Comparison of ENCODE assay signal across 21 cellular contexts in the genomic region with DNA sequence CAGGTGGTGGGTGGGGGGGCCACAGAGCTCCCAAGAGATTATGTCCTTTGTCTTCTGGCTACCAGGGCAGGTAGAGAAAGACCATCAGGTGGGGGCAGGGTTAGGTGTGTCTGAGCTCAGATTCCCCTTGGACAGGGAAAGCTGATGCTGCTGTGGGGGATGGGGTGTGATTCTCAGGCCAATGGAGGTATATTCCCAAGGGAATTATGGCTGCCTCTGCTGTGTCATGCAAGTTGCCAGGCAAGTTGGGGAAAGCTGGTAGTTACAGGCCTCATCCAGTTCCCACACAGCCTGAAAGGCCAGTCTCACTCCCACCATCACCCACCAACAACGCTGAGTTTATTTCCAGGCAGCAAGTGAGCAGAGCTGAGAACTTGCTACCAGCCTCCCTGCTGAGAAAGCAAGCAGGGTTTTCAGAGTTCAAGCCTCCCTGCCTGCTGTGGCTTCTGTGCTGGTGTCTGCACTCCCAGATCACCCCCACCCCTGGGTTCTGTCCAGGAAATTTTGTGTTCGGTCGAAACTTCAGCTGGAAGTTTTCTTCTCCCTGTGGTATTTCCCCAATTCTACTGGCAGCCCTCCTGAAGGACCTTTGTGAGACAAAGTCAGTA. TPM values are rescaled to one million over a fixed set of nuclear protein-coding genes. Genes with fewer than 3 reads are reported as not detected.
DNase-seq lines count a peak whose midpoint lies in the region; ATAC-seq and TF ChIP-seq lines count a peak whose summit lies in the region.
"Had no signal": no experiment of that assay in that cellular context is flagged by ENCODE, and none has a peak within 500 bp of the region (broad histone marks: within the 10 kb centered on the region; RNA-seq: fewer than 3 reads in every experiment).

No MANE protein-coding gene starts in this region.

- DNase-seq in activated naive CD4-positive, alpha-beta T cell treated with anti-CD3 and anti-CD28 coated beads, Interleukin-2, amount 50 U/mL, for 72 hours (ENCODE audit: low spot score in 2 of 2) = no peak
- no peak for DNase-seq in activated naive CD4-positive, alpha-beta T cell treated with anti-CD3 and anti-CD28 coated beads, Interleukin-2, amount 50 U/mL, for 16 hours
- DNase-seq in RWPE1 (ENCODE audit: low spot score) (no peak), endothelial cell (ENCODE audit: low spot score) (no peak), pons (ENCODE audit: low spot score) (no peak), middle frontal gyrus (ENCODE audit: extremely low spot score, low spot score) (no peak)
- DNase-seq in stimulated activated effector memory CD8-positive, alpha-beta T cell treated with anti-CD3 and anti-CD28 coated beads, Interleukin-12 subunit alpha, Interleukin-12 subunit beta, amount 100 ng/mL, for 72 hours (ENCODE audit: low spot score in 2 of 2) = no peak
- DNase-seq in activated CD8-positive, alpha-beta memory T cell treated with anti-CD3 and anti-CD28 coated beads for 24 hours = no peak
- DNase-seq: CD8-positive, alpha-beta memory T cell; foreskin keratinocyte; hypothalamus; NCI-H2081; NCI-H524 treated with DMSO at 0.1 percent for 48 hours; SHP77; stimulated activated CD4-positive, alpha-beta T cell treated with anti-CD3 and anti-CD28 coated beads, Interleukin-15, amount 100 ng/mL, for 24 hours; stomach; upper lobe of right lung had no signal

- peak overlapping the region; percentile 62 to 85 for H3K27ac Mint-ChIP-seq in activated naive CD4-positive, alpha-beta T cell treated with anti-CD3 and anti-CD28 coated beads, Interleukin-2, amount 50 U/mL, for 72 hours
- H3K27ac Mint-ChIP-seq in endothelial cell (ENCODE audit: unreplicated experiment) = no peak overlapping the region
- H3K27ac Mint-ChIP-seq in stimulated activated effector memory CD8-positive, alpha-beta T cell treated with anti-CD3 and anti-CD28 coated beads, Interleukin-12 subunit alpha, Interleukin-12 subunit beta, amount 100 ng/mL, for 72 hours = peak overlapping the region; percentile 87

- peaks cover 64% of the 10 kb centered on the region for H3K4me1 Mint-ChIP-seq in endothelial cell (ENCODE audit: unreplicated experiment)
- H3K4me1 Mint-ChIP-seq in stimulated activated effector memory CD8-positive, alpha-beta T cell treated with anti-CD3 and anti-CD28 coated beads, Interleukin-12 subunit alpha, Interleukin-12 subunit beta, amount 100 ng/mL, for 72 hours = peaks cover 70% of the 10 kb centered on the region

- POLR2A ChIA-PET in RWPE1 (lab: Yijun Ruan, JAX; ENCODE audit: low non-redundant PET) = no interaction called here

- TF ChIP-seq CTCF in RWPE1 (conservative IDR thresholded peaks at IDR 0.05; ENCODE audit: low read depth) = no peak
- no peak for TF ChIP-seq CTCF in endothelial cell (IDR thresholded peaks at IDR 0.05; ENCODE audit: unreplicated experiment)

- peak overlapping the region; percentile 75 for H3K4me3 Mint-ChIP-seq in endothelial cell (ENCODE audit: unreplicated experiment)
- no peak overlapping the region for H3K4me3 Mint-ChIP-seq in stimulated activated effector memory CD8-positive, alpha-beta T cell treated with anti-CD3 and anti-CD28 coated beads, Interleukin-12 subunit alpha, Interleukin-12 subunit beta, amount 100 ng/mL, for 72 hours

- peaks cover 61 to 87% of the 10 kb centered on the region in 2 donors for H3K36me3 Mint-ChIP-seq in activated naive CD4-positive, alpha-beta T cell treated with anti-CD3 and anti-CD28 coated beads, Interleukin-2, amount 50 U/mL, for 72 hours
- H3K36me3 Mint-ChIP-seq in endothelial cell (ENCODE audit: low read depth, unreplicated experiment) = peaks cover 51% of the 10 kb centered on the region
- peaks cover 100% of the 10 kb centered on the region for H3K36me3 Mint-ChIP-seq in stimulated activated effector memory CD8-positive, alpha-beta T cell treated with anti-CD3 and anti-CD28 coated beads, Interleukin-12 subunit alpha, Interleukin-12 subunit beta, amount 100 ng/mL, for 72 hours

- no peak for ATAC-seq in activated naive CD4-positive, alpha-beta T cell treated with anti-CD3 and anti-CD28 coated beads, Interleukin-2, amount 50 U/mL, for 72 hours
- ATAC-seq in stimulated activated effector memory CD8-positive, alpha-beta T cell treated with anti-CD3 and anti-CD28 coated beads, Interleukin-12 subunit alpha, Interleukin-12 subunit beta, amount 100 ng/mL, for 72 hours = no peak
- ATAC-seq: foreskin keratinocyte, upper lobe of right lung had no signal

- H3K27me3 Mint-ChIP-seq in endothelial cell (ENCODE audit: unreplicated experiment) = peaks cover 2% of the 10 kb centered on the region
- H3K27me3 Mint-ChIP-seq: CD8-positive, alpha-beta memory T cell had no signal

- CTCF ChIA-PET in RWPE1 (lab: Yijun Ruan, JAX) = no interaction called here

- H3K27ac ChIP-seq in RWPE1 = 0 out of 2 replicates have a peak overlapping the region, but pooled peaks have one; percentile 12
- H3K27ac ChIP-seq: foreskin keratinocyte, neutrophil, right atrium auricular region, stomach, upper lobe of right lung had no signal

- peaks cover 0 to 4% of the 10 kb centered on the region in 2 donors for H3K9me3 Mint-ChIP-seq in activated naive CD4-positive, alpha-beta T cell treated with anti-CD3 and anti-CD28 coated beads, Interleukin-2, amount 50 U/mL, for 72 hours
- H3K9me3 Mint-ChIP-seq in endothelial cell (ENCODE audit: unreplicated experiment) = no peaks in the 10 kb centered on the region
- H3K9me3 Mint-ChIP-seq in stimulated activated effector memory CD8-positive, alpha-beta T cell treated with anti-CD3 and anti-CD28 coated beads, Interleukin-12 subunit alpha, Interleukin-12 subunit beta, amount 100 ng/mL, for 72 hours = no peaks in the 10 kb centered on the region

RNA-seq across cellular contexts. Expression of gene IFI16, which starts 21.3 kb away (rescaled TPM):
- 100 to 1,000 TPM; 226 to 314 TPM for total RNA-seq in activated naive CD4-positive, alpha-beta T cell treated with anti-CD3 and anti-CD28 coated beads, Interleukin-2, amount 50 U/mL, for 72 hours
- 258 TPM for total RNA-seq in endothelial cell (ENCODE audit: unreplicated experiment)

RNA-seq across cellular contexts. Expression of gene AIM2, which starts 45.6 kb away (rescaled TPM):
- total RNA-seq in activated naive CD4-positive, alpha-beta T cell treated with anti-CD3 and anti-CD28 coated beads, Interleukin-2, amount 50 U/mL, for 72 hours = 10 to 100 TPM; 14.4 to 23.6 TPM
- 29.2 TPM for total RNA-seq in endothelial cell (ENCODE audit: unreplicated experiment)
- total RNA-seq: A673, foreskin keratinocyte, kidney epithelial cell, right atrium auricular region had no signal
